15 cellular contexts compared by ENCODE assay signal in genomic region chr7:138868711-138869110, GRCh38.
DNase-seq lines count a peak whose midpoint lies in the region; ATAC-seq and TF ChIP-seq lines count a peak whose summit lies in the region.
"Had no signal": no experiment of that assay in that cellular context is flagged by ENCODE, and none has a peak within 500 bp of the region (broad histone marks: within the 10 kb centered on the region; RNA-seq: fewer than 3 reads in every experiment).

No MANE protein-coding gene starts in this region.

- no peak overlapping the region for H3K4me3 Mint-ChIP-seq in stimulated activated naive CD8-positive, alpha-beta T cell treated with anti-CD3 and anti-CD28 coated beads, Interleukin-15, amount 100 ng/mL, for 72 hours
- no peak overlapping the region for H3K4me3 Mint-ChIP-seq in central memory CD8-positive, alpha-beta T cell
- H3K4me3 Mint-ChIP-seq in neural progenitor cell: no peak overlapping the region
- H3K4me3 Mint-ChIP-seq: CD4-positive, alpha-beta T cell had no signal

- no peak overlapping the region for H3K27ac ChIP-seq in neural progenitor cell
- no peak overlapping the region for H3K27ac ChIP-seq in A673 (ENCODE audit: low read depth, low read length, poor library complexity, severe bottlenecking)
- H3K27ac ChIP-seq: C4-2B had no signal

- H3K27ac Mint-ChIP-seq in stimulated activated naive CD8-positive, alpha-beta T cell treated with anti-CD3 and anti-CD28 coated beads, Interleukin-15, amount 100 ng/mL, for 72 hours: peak overlapping the region; percentile 38 to 71
- H3K27ac Mint-ChIP-seq in central memory CD8-positive, alpha-beta T cell (ENCODE audit: low read depth): peak overlapping the region; percentile 88
- peak overlapping the region; percentile 74 for H3K27ac Mint-ChIP-seq in neural progenitor cell
- H3K27ac Mint-ChIP-seq: CD4-positive, alpha-beta T cell had no signal

- H3K4me2 ChIP-seq in neural progenitor cell: no peak overlapping the region

- TF ChIP-seq POLR2A in GM18505 (IDR thresholded peaks at IDR 0.05; ENCODE audit: borderline replicate concordance, extremely low read depth, insufficient read depth, insufficient read length): no peak

- POLR2A ChIA-PET in A673 (lab: Charles Lee; ENCODE audit: low non-redundant PET): no interaction called here

- CTCF ChIA-PET in A673 (lab: Charles Lee): no interaction called here

- H3K27me3 ChIP-seq in neural progenitor cell: no peaks in the 10 kb centered on the region
- no peaks in the 10 kb centered on the region for H3K27me3 ChIP-seq in A673 (replicated peaks; ENCODE audit: insufficient read depth, low read depth, low read length, poor library complexity)

- H3K4me1 ChIP-seq in neural progenitor cell (peaks cover 10% of the 10 kb centered on the region), A673 (ENCODE audit: insufficient read depth, low read length, poor library complexity, severe bottlenecking) (no peaks in the 10 kb centered on the region)
- H3K4me1 ChIP-seq: HAP-1 had no signal

- H3K9me3 ChIP-seq in neural progenitor cell (ENCODE audit: low read depth) (no peaks in the 10 kb centered on the region), A673 (ENCODE audit: low read depth, low read length, poor library complexity, severe bottlenecking) (no peaks in the 10 kb centered on the region)
- H3K9me3 ChIP-seq: Caco-2, HAP-1 had no signal

- H3F3A ChIP-seq in neural progenitor cell (ENCODE audit: low read depth): peaks cover 8% of the 10 kb centered on the region

- intact Hi-C loops in A673 (cut with micrococcal nuclease; ENCODE audit: unreplicated experiment): loop anchor here (10.0 kb wide), 1 partner anchor 704 kb away; no protein-coding TSS in a partner anchor

- no peaks in the 10 kb centered on the region for H3K27me3 Mint-ChIP-seq in stimulated activated naive CD8-positive, alpha-beta T cell treated with anti-CD3 and anti-CD28 coated beads, Interleukin-15, amount 100 ng/mL, for 72 hours
- H3K27me3 Mint-ChIP-seq in central memory CD8-positive, alpha-beta T cell: peaks cover 26% of the 10 kb centered on the region
- peaks cover 2% of the 10 kb centered on the region for H3K27me3 Mint-ChIP-seq in neural progenitor cell (ENCODE audit: insufficient read depth, low read depth)

- no peaks in the 10 kb centered on the region for H3K79me2 ChIP-seq in neural progenitor cell (ENCODE audit: low read depth)

- BruUV-seq in A673 (replicated peaks; lab: Mats Ljungman, UMichigan): no TSS peak

- DNase-seq in stimulated activated naive CD8-positive, alpha-beta T cell treated with anti-CD3 and anti-CD28 coated beads, Interleukin-15, amount 100 ng/mL, for 72 hours: no peak
- no peak for DNase-seq in stimulated activated naive CD8-positive, alpha-beta T cell treated with anti-CD3 and anti-CD28 coated beads, Interleukin-15, Interleukin-2, amounts not matched to agents 100 U/mL and 50 U/mL, for 24 hours
- no peak for DNase-seq in central memory CD8-positive, alpha-beta T cell (ENCODE audit: low spot score in 2 of 2)
- DNase-seq in neural progenitor cell (ENCODE audit: low spot score): no peak
- DNase-seq in A673 (ENCODE audit: low spot score): no peak
- DNase-seq in NCI-H2171 treated with DMSO at 0.1 percent for 48 hours (lab: John Stamatoyannopoulos, UW): no peak
- DNase-seq: 8988T; ACHN; AML-193; Caco-2; CD4-positive, alpha-beta T cell had no signal

- no peak overlapping the region for H2AFZ ChIP-seq in neural progenitor cell (replicated peaks)

- no peaks in the 10 kb centered on the region for H3K9me3 Mint-ChIP-seq in stimulated activated naive CD8-positive, alpha-beta T cell treated with anti-CD3 and anti-CD28 coated beads, Interleukin-15, amount 100 ng/mL, for 72 hours
- no peaks in the 10 kb centered on the region for H3K9me3 Mint-ChIP-seq in central memory CD8-positive, alpha-beta T cell
- H3K9me3 Mint-ChIP-seq in neural progenitor cell: no peaks in the 10 kb centered on the region
- H3K9me3 Mint-ChIP-seq: CD4-positive, alpha-beta T cell had no signal

- H3K36me3 ChIP-seq in neural progenitor cell (no peaks in the 10 kb centered on the region), A673 (ENCODE audit: insufficient read depth, low read length, poor library complexity, severe bottlenecking) (no peaks in the 10 kb centered on the region)

- peaks cover 10% of the 10 kb centered on the region for H3K4me1 Mint-ChIP-seq in stimulated activated naive CD8-positive, alpha-beta T cell treated with anti-CD3 and anti-CD28 coated beads, Interleukin-15, amount 100 ng/mL, for 72 hours
- H3K4me1 Mint-ChIP-seq in central memory CD8-positive, alpha-beta T cell: peaks cover 9% of the 10 kb centered on the region
- peaks cover 10% of the 10 kb centered on the region for H3K4me1 Mint-ChIP-seq in neural progenitor cell

- H3K9ac ChIP-seq in neural progenitor cell: no peak overlapping the region

- H4K20me1 ChIP-seq in neural progenitor cell (ENCODE audit: low read depth): peaks cover 12% of the 10 kb centered on the region

- TF ChIP-seq CTCF in neural progenitor cell (IDR thresholded peaks at IDR 0.05): no peak
- TF ChIP-seq CTCF in A673 (conservative IDR thresholded peaks at IDR 0.05; ENCODE audit: low read depth, low read length): no peak

- no peaks in the 10 kb centered on the region for H3K36me3 Mint-ChIP-seq in central memory CD8-positive, alpha-beta T cell (ENCODE audit: insufficient read depth)
- peaks cover 42% of the 10 kb centered on the region for H3K36me3 Mint-ChIP-seq in neural progenitor cell

- ATAC-seq in stimulated activated naive CD8-positive, alpha-beta T cell treated with anti-CD3 and anti-CD28 coated beads, Interleukin-15, amount 100 ng/mL, for 72 hours: no peak
- ATAC-seq in stimulated activated naive CD8-positive, alpha-beta T cell treated with anti-CD3 and anti-CD28 coated beads, Interleukin-15, Interleukin-2, amounts not matched to agents 100 U/mL and 50 U/mL, for 24 hours: no peak
- ATAC-seq in central memory CD8-positive, alpha-beta T cell (replicated peaks; ENCODE audit: extremely low read depth, poor library complexity, severe bottlenecking): no peak
- ATAC-seq in GM21367 (IDR thresholded peaks at IDR 0.05; ENCODE audit: unreplicated experiment) (no peak), GM18505 (IDR thresholded peaks at IDR 0.05; ENCODE audit: unreplicated experiment) (no peak)

- no peak overlapping the region for H3K4me3 ChIP-seq in neural progenitor cell
- no peak overlapping the region for H3K4me3 ChIP-seq in A673 (ENCODE audit: low read depth, low read length, poor library complexity, severe bottlenecking)
- H3K4me3 ChIP-seq: HAP-1 had no signal
